8 cellular contexts compared by ENCODE assay signal in genomic region chr13:99506632-99507031, GRCh38. TPM values are rescaled to one million over a fixed set of nuclear protein-coding genes. Genes with fewer than 3 reads are reported as not detected.
A peak's percentile ranks its signal among the peaks of the same experiment; 100 is the strongest.
DNase-seq lines count a peak whose midpoint lies in the region; ATAC-seq, FAIRE-seq and TF ChIP-seq lines count a peak whose summit lies in the region.

No MANE protein-coding gene starts in this region.

- intact Hi-C loops in GM12878 (cut with micrococcal nuclease; ENCODE audit: unreplicated experiment): loop anchor here (2.0 to 10.0 kb wide), 2 partner anchors 36 to 202 kb away; partner anchors contain the start of gene GPR183

- H3K9ac ChIP-seq in GM12878 (ENCODE audit: control insufficient read depth, insufficient read depth, low read length): 0 out of 2 replicates have a peak overlapping the region, but pooled peaks have one; percentile 36

- H3K4me3 ChIP-seq in CD4-positive, CD25-positive, alpha-beta regulatory T cell (ENCODE audit: low read depth, low read length): peak overlapping the region; percentile 41
- peak overlapping the region; percentile 93; the same call in 1 of the 2 replicates for H3K4me3 ChIP-seq in GM12878
- no peak overlapping the region for H3K4me3 ChIP-seq in effector memory CD4-positive, alpha-beta T cell (ENCODE audit: insufficient read depth, low read depth, low read length, poor library complexity, severe bottlenecking)

- peaks cover 50 to 89% (median 69%) of the 10 kb centered on the region in 4 donors for H3K4me1 Mint-ChIP-seq in CD4-positive, CD25-positive, alpha-beta regulatory T cell

- peaks cover 28% of the 10 kb centered on the region for H3K36me3 ChIP-seq in CD4-positive, CD25-positive, alpha-beta regulatory T cell (ENCODE audit: control insufficient read depth, insufficient read depth, low read length)
- peaks cover 6 to 15% of the 10 kb centered on the region in 2 experiments for H3K36me3 ChIP-seq in GM12878 (ENCODE audit: control insufficient read depth in 2 of 2, insufficient read depth in 2 of 2, low read length in 1 of 2)
- H3K36me3 ChIP-seq in effector memory CD4-positive, alpha-beta T cell (ENCODE audit: control insufficient read depth, insufficient read depth, low read length): peaks cover 17% of the 10 kb centered on the region

- no peak for TF ChIP-seq RAD21 in GM12878 (IDR thresholded peaks at IDR 0.05; ENCODE audit: insufficient read depth, low read depth, low read length)

- WGBS in GM12878 (ENCODE audit: insufficient coverage, insufficient replicate concordance, low lambda C conversion rate, missing lambda C conversion rate): 0% methylated on average over 2 of the region's 2 CpGs

- H3K4me1 ChIP-seq in CD4-positive, CD25-positive, alpha-beta regulatory T cell (ENCODE audit: control insufficient read depth, insufficient read depth, low read length, poor library complexity, severe bottlenecking): peaks cover 47% of the 10 kb centered on the region
- peaks cover 12% of the 10 kb centered on the region; the same call in 1 of the 2 replicates for H3K4me1 ChIP-seq in GM12878 (ENCODE audit: control insufficient read depth, insufficient read depth, low read length)
- peaks cover 2% of the 10 kb centered on the region for H3K4me1 ChIP-seq in effector memory CD4-positive, alpha-beta T cell (ENCODE audit: control insufficient read depth, insufficient read depth, low read length, poor library complexity, severe bottlenecking)

- RAD21 ChIA-PET in GM12878 (lab: Charles Lee; ENCODE audit: unreplicated experiment): interaction anchor here (0.7 to 5.7 kb wide), 15 partner anchors 9 to 251 kb away, joined by 3 to 44 read pairs (median 4); no protein-coding TSS in a partner anchor

- no TSS peak for BruUV-seq in GM12878 (replicated peaks; lab: Mats Ljungman, UMichigan)

- DNase-seq in CD4-positive, CD25-positive, alpha-beta regulatory T cell: no peak
- DNase-seq in GM12878 (ENCODE audit: low read depth, low spot score) (no peak), NCI-H1417 treated with DMSO at 0.1 percent for 48 hours (lab: John Stamatoyannopoulos, UW) (no peak), GM10266 (ENCODE audit: extremely low spot score) (no peak), SK-N-DZ (ENCODE audit: low spot score) (no peak)
- no peak for DNase-seq in effector memory CD4-positive, alpha-beta T cell

- TF ChIP-seq CTCF in GM12878 (IDR thresholded peaks at IDR 0.05 in 2 of 3, conservative IDR thresholded peaks at IDR 0.05 in 1 of 3; ENCODE audit: control insufficient read depth in 2 of 3, extremely low read depth in 1 of 3, insufficient read depth in 1 of 3, low read depth in 3 of 3, low read length in 3 of 3): no peak
- no peak for TF ChIP-seq CTCF in GM10266 (IDR thresholded peaks at IDR 0.05; ENCODE audit: control insufficient read depth, insufficient read depth, low read depth, missing control alignments)

- no peak for TF ChIP-seq EP300 in GM12878 (IDR thresholded peaks at IDR 0.05; ENCODE audit: borderline replicate concordance in 1 of 2, control insufficient read depth in 1 of 2, low read depth in 2 of 2, low read length in 2 of 2)

- POLR2A ChIA-PET in GM12878 (lab: Charles Lee): interaction anchor here (0.6 to 2.0 kb wide), 3 partner anchors 21 to 168 kb away, joined by 3 to 7 read pairs (median 5); no protein-coding TSS in a partner anchor

- peaks cover 99% of the 10 kb centered on the region for H3K79me2 ChIP-seq in GM12878 (ENCODE audit: control insufficient read depth, insufficient read depth, low read length)

- SMC1A ChIA-PET in GM12878 (lab: Charles Lee; ENCODE audit: uncharacterized antibody, unreplicated experiment): interaction anchor here (0.6 to 8.4 kb wide), 16 partner anchors 10 to 373 kb away, joined by 3 to 94 read pairs (median 7); no protein-coding TSS in a partner anchor

- H3K27me3 Mint-ChIP-seq in CD4-positive, CD25-positive, alpha-beta regulatory T cell: no peaks in the 10 kb centered on the region

- CTCF ChIA-PET in GM12878 (lab: Yijun Ruan, JAX): interaction anchor here (0.6 to 7.6 kb wide), 25 partner anchors 8 to 807 kb away, joined by 3 to 97 read pairs (median 4); partner anchors contain the start of gene CLYBL

- no peak for TF ChIP-seq POLR2A in GM12878 (IDR thresholded peaks at IDR 0.05; ENCODE audit: low read depth, low read length)

- peaks cover 33% of the 10 kb centered on the region for H3K36me3 Mint-ChIP-seq in CD4-positive, CD25-positive, alpha-beta regulatory T cell

- ATAC-seq in CD4-positive, CD25-positive, alpha-beta regulatory T cell (ENCODE audit: low read depth in 2 of 2): no peak
- ATAC-seq in GM19452 (IDR thresholded peaks at IDR 0.05; ENCODE audit: unreplicated experiment) (peak; percentile 79), HG03342 (IDR thresholded peaks at IDR 0.05; ENCODE audit: unreplicated experiment) (peak; percentile 78), GM12878 (peak; percentile 87)

- H3K4me3 Mint-ChIP-seq in CD4-positive, CD25-positive, alpha-beta regulatory T cell: peak overlapping the region; percentile 29 to 99 (median 69)

- no peak overlapping the region for H2AFZ ChIP-seq in GM12878 (ENCODE audit: control insufficient read depth, low read depth, low read length)

- in situ Hi-C loops in GM12878 (cut with MboI): no loop called here

- peak; percentile 93 for FAIRE-seq in GM12878 (lab: Jason Lieb, UNC)

- peak overlapping the region; percentile 66 for H3K4me2 ChIP-seq in GM12878 (ENCODE audit: control insufficient read depth, insufficient read depth)

- no peaks in the 10 kb centered on the region for H4K20me1 ChIP-seq in GM12878 (ENCODE audit: control insufficient read depth, insufficient read depth)

- H3K9me3 Mint-ChIP-seq in CD4-positive, CD25-positive, alpha-beta regulatory T cell: peaks cover 0 to 6% (median 0%) of the 10 kb centered on the region in 7 donors

- peaks cover 0 to 8% of the 10 kb centered on the region in 2 experiments for H3K9me3 ChIP-seq in CD4-positive, CD25-positive, alpha-beta regulatory T cell (ENCODE audit: control insufficient read depth in 2 of 2, low read length in 2 of 2)
- H3K9me3 ChIP-seq in GM12878 (replicated peaks; ENCODE audit: control insufficient read depth, insufficient read depth, low read length): peaks cover 13% of the 10 kb centered on the region
- H3K9me3 ChIP-seq in effector memory CD4-positive, alpha-beta T cell (ENCODE audit: control insufficient read depth, low read length): peaks cover 7% of the 10 kb centered on the region

- peak overlapping the region in 2 of 3 donors; percentile 59 to 79 for H3K27ac Mint-ChIP-seq in CD4-positive, CD25-positive, alpha-beta regulatory T cell

- H3K27me3 ChIP-seq in CD4-positive, CD25-positive, alpha-beta regulatory T cell (ENCODE audit: control insufficient read depth, insufficient read depth, low read length): no peaks in the 10 kb centered on the region
- H3K27me3 ChIP-seq in GM12878 (replicated peaks in 1 of 2; ENCODE audit: control insufficient read depth in 2 of 2, insufficient read depth in 2 of 2, low read length in 1 of 2): no peaks in the 10 kb centered on the region
- H3K27me3 ChIP-seq in effector memory CD4-positive, alpha-beta T cell (replicated peaks; ENCODE audit: control insufficient read depth, insufficient read depth, low read length, poor library complexity, severe bottlenecking): no peaks in the 10 kb centered on the region

- H3K27ac ChIP-seq in CD4-positive, CD25-positive, alpha-beta regulatory T cell (ENCODE audit: insufficient read depth, low read length, poor library complexity, severe bottlenecking): no peak overlapping the region
- peak overlapping the region; percentile 50 for H3K27ac ChIP-seq in GM12878 (ENCODE audit: control insufficient read depth, insufficient read depth)
- H3K27ac ChIP-seq in effector memory CD4-positive, alpha-beta T cell (ENCODE audit: insufficient read depth, low read length, poor library complexity, severe bottlenecking): no peak overlapping the region

TF ChIP-seq in GM12878, 131 proteins besides CTCF, POLR2A, EP300 and RAD21 (continues in another document):
- TF ChIP-seq TARDBP (IDR thresholded peaks at IDR 0.05; ENCODE audit: borderline replicate concordance) (no peak), ETV6 (conservative IDR thresholded peaks at IDR 0.05 in 1 of 2, IDR thresholded peaks at IDR 0.05 in 1 of 2; ENCODE audit: borderline replicate concordance in 1 of 2, low read depth in 1 of 2) (no peak), ASH2L (IDR thresholded peaks at IDR 0.05; ENCODE audit: borderline replicate concordance, low read depth) (no peak)

RNA-seq across cellular contexts. Expression of gene TM9SF2, which starts 5.4 kb away (rescaled TPM):
- 53.7 TPM for total RNA-seq in CD4-positive, CD25-positive, alpha-beta regulatory T cell
- polyA plus RNA-seq in CD4-positive, CD25-positive, alpha-beta regulatory T cell: 100 to 1,000 TPM in 3 of 4 donors, 10 to 100 TPM in 1; 98.7 to 124 (median 113) TPM
- total RNA-seq in GM12878 (2013; cell fraction: nucleolus; rRNA removed): 49.7 and 55.0 TPM in 2 replicates
- total RNA-seq in GM12878 (2014; rRNA removed): 89.3 and 113 TPM in 2 replicates
- 96.5 and 99.3 TPM in 2 replicates for total RNA-seq in GM12878 (2014; rRNA removed; fragmentation: Illumina TruSeq; extraction: Trizol)
- 75.0 and 77.2 TPM in 2 replicates for total RNA-seq in GM12878 (2021)
- 29.1 TPM for polyA plus RNA-seq in GM12878 (2011; ENCODE audit: low read depth)
- 75.1 and 98.9 TPM in 2 replicates for polyA plus RNA-seq in GM12878 (2011; rRNA removed)
- 28.8 and 35.5 TPM in 2 replicates for polyA plus RNA-seq in GM12878 (2011; cell fraction: cytosol; rRNA removed)
- 32.7 and 35.4 TPM in 2 replicates for polyA plus RNA-seq in GM12878 (2011; cell fraction: nucleus; rRNA removed)
- polyA plus RNA-seq in GM12878 (2012): 41.6 and 48.4 TPM in 2 replicates
- 81.2 and 95.6 TPM in 2 replicates for polyA plus RNA-seq in GM12878 (2014; fragmentation: Illumina TruSeq; extraction: Trizol)
- 10 to 100 TPM; 34.6 to 42.5 TPM for polyA plus RNA-seq in GM12878 (2014; fragmentation: Nextera tagmentation; extraction: Ambion mirVana)
- 51.8 and 62.9 TPM in 2 replicates for polyA plus RNA-seq in GM12878 (2014; rRNA removed)
- 100 to 1,000 TPM; 122 to 128 TPM for polyA plus RNA-seq in GM12878 (2016; fragmentation: Nextera tagmentation; extraction: Ambion mirVana)
- 51.3 and 62.7 TPM in 2 replicates for polyA minus RNA-seq in GM12878 (2011; rRNA and poly(A)+ RNA removed)
- 37.8 and 67.8 TPM in 2 replicates for polyA minus RNA-seq in GM12878 (2011; cell fraction: cytosol; rRNA and poly(A)+ RNA removed)
- 17.5 and 30.4 TPM in 2 replicates for polyA minus RNA-seq in GM12878 (2011; cell fraction: nucleus; rRNA and poly(A)+ RNA removed)
- 84.4 and 87.0 TPM in 2 replicates for polyA plus RNA-seq in SK-N-DZ (2014; cell fraction: cytosol; rRNA removed)
- polyA plus RNA-seq in SK-N-DZ (2014; cell fraction: nucleus; rRNA removed): 31.6 and 35.5 TPM in 2 replicates

Comparison
In these comparisons a context has a peak if more than half of its experiments do, and no peak if none do; other contexts are left out.
1. ATAC-seq: peak in GM19452 (single experiment), HG03342 (single experiment) and GM12878 (single experiment); none in CD4-positive, CD25-positive, alpha-beta regulatory T cell (0 of 2).